In the genomic region with DNA sequence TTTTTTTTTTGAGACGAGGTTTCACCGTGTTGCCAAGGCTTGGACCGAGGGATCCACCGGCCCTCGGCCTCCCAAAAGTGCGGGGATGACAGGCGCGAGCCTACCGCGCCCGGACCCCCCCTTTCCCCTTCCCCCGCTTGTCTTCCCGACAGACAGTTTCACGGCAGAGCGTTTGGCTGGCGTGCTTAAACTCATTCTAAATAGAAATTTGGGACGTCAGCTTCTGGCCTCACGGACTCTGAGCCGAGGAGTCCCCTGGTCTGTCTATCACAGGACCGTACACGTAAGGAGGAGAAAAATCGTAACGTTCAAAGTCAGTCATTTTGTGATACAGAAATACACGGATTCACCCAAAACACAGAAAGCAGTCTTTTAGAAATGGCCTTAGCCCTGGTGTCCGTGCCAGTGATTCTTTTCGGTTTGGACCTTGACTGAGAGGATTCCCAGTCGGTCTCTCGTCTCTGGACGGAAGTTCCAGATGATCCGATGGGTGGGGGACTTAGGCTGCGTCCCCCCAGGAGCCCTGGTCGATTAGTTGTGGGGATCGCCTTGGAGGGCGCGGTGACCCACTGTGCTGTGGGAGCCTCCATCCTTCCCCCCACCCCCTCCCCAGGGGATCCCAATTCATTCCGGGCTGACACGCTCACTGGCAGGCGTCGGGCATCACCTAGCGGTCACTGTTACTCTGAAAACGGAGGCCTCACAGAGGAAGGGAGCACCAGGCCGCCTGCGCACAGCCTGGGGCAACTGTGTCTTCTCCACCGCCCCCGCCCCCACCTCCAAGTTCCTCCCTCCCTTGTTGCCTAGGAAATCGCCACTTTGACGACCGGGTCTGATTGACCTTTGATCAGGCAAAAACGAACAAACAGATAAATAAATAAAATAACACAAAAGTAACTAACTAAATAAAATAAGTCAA, we compare ENCODE assay signal across 8 cellular contexts.
DNase-seq lines count a peak whose midpoint lies in the region; ATAC-seq and TF ChIP-seq lines count a peak whose summit lies in the region.
"Not testable (repeated sequence)": the region's sequence is repeated elsewhere in the genome, so short reads cannot be mapped to it uniquely, and the experiment has no call there.

No MANE protein-coding gene starts in this region.

- not testable (repeated sequence) for H3K9me3 ChIP-seq in DND-41 (ENCODE audit: insufficient read depth, low read length, severe bottlenecking); T-helper 17 cell (ENCODE audit: control insufficient read depth, low read length, poor library complexity, severe bottlenecking); psoas muscle

- H3K27me3 Mint-ChIP-seq in T-helper 17 cell: not testable (repeated sequence)

- H4K20me1 ChIP-seq in DND-41 (ENCODE audit: insufficient read depth, low read length): not testable (repeated sequence)

- not testable (repeated sequence) for H3K36me3 Mint-ChIP-seq in T-helper 17 cell (ENCODE audit: low read depth)

- intact Hi-C loops in Right ventricle myocardium inferior (cut with DNase I); psoas muscle (cut with DNase I): not testable (repeated sequence)

- H3K4me1 Mint-ChIP-seq in T-helper 17 cell: not testable (repeated sequence)

- H3K27ac ChIP-seq in DND-41 (ENCODE audit: low read length); psoas muscle: not testable (repeated sequence)

- H3K4me3 ChIP-seq in DND-41 (ENCODE audit: low read depth in 1 of 2, low read length in 2 of 2); psoas muscle: not testable (repeated sequence)

- not testable (repeated sequence) for DNase-seq in DND-41; T-helper 17 cell; Right ventricle myocardium inferior (ENCODE audit: missing footprints); psoas muscle

- WGBS in psoas muscle, 3 donors: no CpG with 5 or more reads among the region's 49 CpGs

- H3K36me3 ChIP-seq in DND-41 (ENCODE audit: insufficient read depth, low read length); psoas muscle (ENCODE audit: insufficient read depth in 1 of 2, low read depth in 1 of 2): not testable (repeated sequence)

- H3K27me3 ChIP-seq in DND-41 (ENCODE audit: insufficient read depth, low read length, poor library complexity); psoas muscle (ENCODE audit: insufficient read depth in 3 of 3, low read length in 2 of 3): not testable (repeated sequence)

- not testable (repeated sequence) for H3K79me2 ChIP-seq in DND-41 (ENCODE audit: insufficient read depth, low read length)

- H3K4me2 ChIP-seq in DND-41 (ENCODE audit: insufficient read depth, low read length): not testable (repeated sequence)

- not testable (repeated sequence) for H3K9ac ChIP-seq in DND-41 (ENCODE audit: low read depth, low read length)

- not testable (repeated sequence) for H3K4me3 Mint-ChIP-seq in T-helper 17 cell

- not testable (repeated sequence) for TF ChIP-seq CTCF in DND-41 (IDR thresholded peaks at IDR 0.05; ENCODE audit: borderline replicate concordance, extremely low read depth, low read length, poor library complexity, severe bottlenecking); psoas muscle (IDR thresholded peaks at IDR 0.05)

- H3K4me1 ChIP-seq in DND-41 (ENCODE audit: insufficient read depth, low read length); psoas muscle: not testable (repeated sequence)

- peak; percentile 37 for ATAC-seq in DND-41 (ENCODE audit: insufficient read depth, low read depth)
- ATAC-seq in GM19324 (IDR thresholded peaks at IDR 0.05; ENCODE audit: low FRiP score, unreplicated experiment): peak; percentile 50
- ATAC-seq in GM21576 (IDR thresholded peaks at IDR 0.05; ENCODE audit: unreplicated experiment): peak; percentile 37
- ATAC-seq in HG02885 (IDR thresholded peaks at IDR 0.05; ENCODE audit: poor library complexity, unreplicated experiment): peak; percentile 44
- peak; percentile 35 for ATAC-seq in HG03342 (IDR thresholded peaks at IDR 0.05; ENCODE audit: unreplicated experiment)
- ATAC-seq in T-helper 17 cell: peak; percentile 47
- peak; percentile 78 for ATAC-seq in Right ventricle myocardium inferior
- peak; percentile 67 to 73 (median 69) for ATAC-seq in psoas muscle

- H2AFZ ChIP-seq in DND-41 (ENCODE audit: low read depth, low read length): not testable (repeated sequence)

- not testable (repeated sequence) for H3K27ac Mint-ChIP-seq in T-helper 17 cell
